ENCODE assay signal across 27 cellular contexts in the genomic region with DNA sequence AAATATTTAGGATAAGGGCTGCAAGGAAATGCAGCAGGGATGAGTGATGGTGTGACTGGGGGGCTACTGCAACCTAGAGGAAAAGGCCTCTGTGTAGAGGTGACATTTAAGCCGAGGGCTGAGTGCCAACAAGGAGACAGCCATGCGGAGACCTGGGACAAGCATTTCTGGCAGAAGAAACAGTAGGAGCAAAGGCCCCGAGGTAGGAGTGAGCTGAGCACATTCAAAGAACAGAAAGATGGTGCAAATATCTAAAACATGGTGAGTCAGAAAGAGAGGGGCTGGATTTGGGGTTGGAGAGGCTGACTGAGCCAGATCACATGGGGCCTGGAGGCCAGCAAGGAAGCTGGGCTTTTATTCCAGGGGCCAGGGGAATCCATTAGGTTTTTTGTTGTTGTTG.
"Had no signal": no experiment of that assay in that cellular context is flagged by ENCODE, and none has a peak within 500 bp of the region (broad histone marks: within the 10 kb centered on the region; RNA-seq: fewer than 3 reads in every experiment).

No MANE protein-coding gene starts in this region.

- H3K4me1 ChIP-seq: gastrocnemius medialis, parathyroid adenoma, right lobe of liver, tibial nerve, upper lobe of left lung, uterus had no signal

- ATAC-seq: effector memory CD8-positive, alpha-beta T cell; gastrocnemius medialis; left lobe of liver; naive thymus-derived CD8-positive, alpha-beta T cell; right lobe of liver; stimulated activated memory B cell treated with anti-CD40 and anti-IgM and Interleukin-4, amounts not matched to agents 10 μg/mL and 1 μg/mL and 100 μg/mL, for 72 hours; stimulated activated naive CD8-positive, alpha-beta T cell treated with anti-CD3 and anti-CD28 coated beads, Interleukin-15, Interleukin-2, amounts not matched to agents 100 U/mL and 50 U/mL, for 24 hours had no signal

- H3K27ac Mint-ChIP-seq: effector memory CD8-positive, alpha-beta T cell; progenitor cell of endocrine pancreas; stimulated activated memory B cell treated with anti-CD40 and anti-IgM and Interleukin-4, amounts not matched to agents 10 μg/mL and 1 μg/mL and 100 μg/mL, for 72 hours had no signal

- H3K27ac ChIP-seq: gastrocnemius medialis, hepatocyte, parathyroid adenoma, right lobe of liver, thoracic aorta, tibial nerve, upper lobe of left lung, uterus had no signal

- H3K4me3 ChIP-seq: gastrocnemius medialis, hepatocyte, lung, right lobe of liver, smooth muscle cell, thoracic aorta, tibial nerve, upper lobe of left lung, uterus had no signal

- H3K4me1 Mint-ChIP-seq: naive thymus-derived CD8-positive, alpha-beta T cell; stimulated activated memory B cell treated with anti-CD40 and anti-IgM and Interleukin-4, amounts not matched to agents 10 μg/mL and 1 μg/mL and 100 μg/mL, for 72 hours had no signal

- DNase-seq: cerebellar nuclear complex; cortex of kidney; effector memory CD8-positive, alpha-beta T cell; foreskin fibroblast; gastrocnemius medialis; head of caudate nucleus; kidney; mesenchymal stem cell; midbrain; naive thymus-derived CD8-positive, alpha-beta T cell; right lobe of liver; stimulated activated CD4-positive, alpha-beta T cell treated with anti-CD3 and anti-CD28 coated beads, Interleukin-2, amount 100 ng/mL, for 24 hours; stimulated activated CD4-positive, alpha-beta T cell treated with anti-CD3 and anti-CD28 coated beads, Interleukin-4, amount 100 ng/mL, for 24 hours; stimulated activated naive CD8-positive, alpha-beta T cell treated with anti-CD3 and anti-CD28 coated beads, Interleukin-15, Interleukin-2, amounts not matched to agents 100 U/mL and 50 U/mL, for 24 hours; substantia nigra; upper lobe of left lung; uterus had no signal

- H3K36me3 ChIP-seq: gastrocnemius medialis, right lobe of liver, thoracic aorta, tibial nerve, upper lobe of left lung, uterus had no signal

- H3K9me3 Mint-ChIP-seq: effector memory CD8-positive, alpha-beta T cell; naive thymus-derived CD8-positive, alpha-beta T cell; stimulated activated memory B cell treated with anti-CD40 and anti-IgM and Interleukin-4, amounts not matched to agents 10 μg/mL and 1 μg/mL and 100 μg/mL, for 72 hours had no signal

- H3K36me3 Mint-ChIP-seq: naive thymus-derived CD8-positive, alpha-beta T cell; stimulated activated memory B cell treated with anti-CD40 and anti-IgM and Interleukin-4, amounts not matched to agents 10 μg/mL and 1 μg/mL and 100 μg/mL, for 72 hours had no signal

- H3K9me3 ChIP-seq: gastrocnemius medialis, right lobe of liver, thoracic aorta, tibial nerve, upper lobe of left lung, uterus had no signal

- H3K4me3 Mint-ChIP-seq: effector memory CD8-positive, alpha-beta T cell; naive thymus-derived CD8-positive, alpha-beta T cell; neural crest cell; stimulated activated memory B cell treated with anti-CD40 and anti-IgM and Interleukin-4, amounts not matched to agents 10 μg/mL and 1 μg/mL and 100 μg/mL, for 72 hours had no signal

- H3K27me3 ChIP-seq: gastrocnemius medialis, hepatocyte, right lobe of liver, tibial nerve, upper lobe of left lung, uterus had no signal
